In genomic region chr13:32587014-32587773, GRCh38 we compare ENCODE assay signal across 8 cellular contexts. TPM values are rescaled to one million over a fixed set of nuclear protein-coding genes. Genes with fewer than 3 reads are reported as not detected.
DNase-seq lines count a peak whose midpoint lies in the region; ATAC-seq and TF ChIP-seq lines count a peak whose summit lies in the region.

No MANE protein-coding gene starts in this region.

- H3K4me3 Mint-ChIP-seq in activated T-helper 1 cell treated with anti-CD3 and anti-CD28 coated beads, Interleukin-12 subunit alpha, Interleukin-12 subunit beta, Interleukin-2, Interleukin-4 antibody, amounts not matched to agents 30 ng/mL and 10 ng/mL and 1 ng/mL, durations not matched to agents 14 hours and 24 hours and 36 hours, result peak overlapping the region; percentile 95
- H3K4me3 Mint-ChIP-seq in natural killer cell, result peak overlapping the region; percentile 97

- H3K27ac Mint-ChIP-seq in activated T-helper 1 cell treated with anti-CD3 and anti-CD28 coated beads, Interleukin-12 subunit alpha, Interleukin-12 subunit beta, Interleukin-2, Interleukin-4 antibody, amounts not matched to agents 30 ng/mL and 10 ng/mL and 1 ng/mL, durations not matched to agents 14 hours and 24 hours and 36 hours, result peak overlapping the region; percentile 96
- peak overlapping the region; percentile 94 to 95 for H3K27ac Mint-ChIP-seq in natural killer cell

- ATAC-seq in GM19035 (IDR thresholded peaks at IDR 0.05; ENCODE audit: unreplicated experiment) (peak; percentile 34), HG03354 (IDR thresholded peaks at IDR 0.05; ENCODE audit: poor library complexity, severe bottlenecking, unreplicated experiment) (peak; percentile 52), natural killer cell (peak; percentile 22 to 23 (median 22))
- peak; percentile 46 for ATAC-seq in stimulated activated naive CD8-positive, alpha-beta T cell treated with anti-CD3 and anti-CD28 coated beads, Interleukin-15, Interleukin-2, amounts not matched to agents 100 U/mL and 50 U/mL, for 24 hours

- no peaks in the 10 kb centered on the region; the same call in 1 of the 2 replicates for H3K36me3 ChIP-seq in BE2C

- no peaks in the 10 kb centered on the region for H3K27me3 ChIP-seq in BE2C

- H3K36me3 Mint-ChIP-seq in activated T-helper 1 cell treated with anti-CD3 and anti-CD28 coated beads, Interleukin-12 subunit alpha, Interleukin-12 subunit beta, Interleukin-2, Interleukin-4 antibody, amounts not matched to agents 30 ng/mL and 10 ng/mL and 1 ng/mL, durations not matched to agents 14 hours and 24 hours and 36 hours (ENCODE audit: low read depth), result peaks cover 2% of the 10 kb centered on the region
- H3K36me3 Mint-ChIP-seq in natural killer cell, result no peaks in the 10 kb centered on the region

- peak overlapping the region; percentile 92 for H3K4me3 ChIP-seq in BE2C (ENCODE audit: low read depth, low read length)

- no peaks in the 10 kb centered on the region for H3K9me3 Mint-ChIP-seq in activated T-helper 1 cell treated with anti-CD3 and anti-CD28 coated beads, Interleukin-12 subunit alpha, Interleukin-12 subunit beta, Interleukin-2, Interleukin-4 antibody, amounts not matched to agents 30 ng/mL and 10 ng/mL and 1 ng/mL, durations not matched to agents 14 hours and 24 hours and 36 hours
- no peaks in the 10 kb centered on the region for H3K9me3 Mint-ChIP-seq in natural killer cell

- H3K4me1 ChIP-seq in BE2C, result no peaks in the 10 kb centered on the region

- TF ChIP-seq CTCF in BE2C (IDR thresholded peaks at IDR 0.05; ENCODE audit: low read depth, low read length) (no peak), natural killer cell (IDR thresholded peaks at IDR 0.05) (no peak)

- DNase-seq in BE2C (peak; percentile 85), OCI-M1 (lab: John Stamatoyannopoulos, UW) (peak; percentile 63), fibroblast of peridontal ligament (ENCODE audit: extremely low read depth) (peak; percentile 70), natural killer cell (peak; percentile 58)
- DNase-seq in activated T-helper 1 cell treated with anti-CD3 and anti-CD28 coated beads, Interleukin-12 subunit alpha, Interleukin-12 subunit beta, Interleukin-2, Interleukin-4 antibody, amounts not matched to agents 30 ng/mL and 10 ng/mL and 1 ng/mL, durations not matched to agents 14 hours and 24 hours and 36 hours (ENCODE audit: low spot score), result peak; percentile 31
- peak; percentile 73 for DNase-seq in stimulated activated naive CD8-positive, alpha-beta T cell treated with anti-CD3 and anti-CD28 coated beads, Interleukin-15, Interleukin-2, amounts not matched to agents 100 U/mL and 50 U/mL, for 24 hours

- intact Hi-C loops in activated T-helper 1 cell treated with anti-CD3 and anti-CD28 coated beads, Interleukin-12 subunit alpha, Interleukin-12 subunit beta, Interleukin-2, Interleukin-4 antibody, amounts not matched to agents 30 ng/mL and 10 ng/mL and 1 ng/mL, durations not matched to agents 14 hours and 24 hours and 36 hours (cut with micrococcal nuclease), result loop anchor here (1.0 to 10.0 kb wide), 11 partner anchors 150 to 1230 kb away; partner anchors contain the start of genes BRCA2, FRY, RFC3 and ZAR1L
- intact Hi-C loops in natural killer cell (cut with micrococcal nuclease), result loop anchor here (2.0 to 5.0 kb wide), 3 partner anchors 64 to 160 kb away; no protein-coding TSS in a partner anchor

- peaks cover 16% of the 10 kb centered on the region for H3K27me3 Mint-ChIP-seq in activated T-helper 1 cell treated with anti-CD3 and anti-CD28 coated beads, Interleukin-12 subunit alpha, Interleukin-12 subunit beta, Interleukin-2, Interleukin-4 antibody, amounts not matched to agents 30 ng/mL and 10 ng/mL and 1 ng/mL, durations not matched to agents 14 hours and 24 hours and 36 hours (ENCODE audit: insufficient read depth)
- H3K27me3 Mint-ChIP-seq in natural killer cell (ENCODE audit: low read depth in 2 of 2), result peaks cover 0 to 3% of the 10 kb centered on the region in 2 donors

- H3K9me3 ChIP-seq in BE2C, result no peaks in the 10 kb centered on the region

- H3K4me1 Mint-ChIP-seq in activated T-helper 1 cell treated with anti-CD3 and anti-CD28 coated beads, Interleukin-12 subunit alpha, Interleukin-12 subunit beta, Interleukin-2, Interleukin-4 antibody, amounts not matched to agents 30 ng/mL and 10 ng/mL and 1 ng/mL, durations not matched to agents 14 hours and 24 hours and 36 hours (ENCODE audit: low read depth), result peaks cover 50% of the 10 kb centered on the region
- H3K4me1 Mint-ChIP-seq in natural killer cell, result peaks cover 45 to 48% of the 10 kb centered on the region in 2 donors

RNA-seq across cellular contexts. Expression of gene PDS5B, which starts 0.9 kb away (rescaled TPM):
- 9.2 TPM for polyA plus RNA-seq in BE2C (2012; ENCODE audit: insufficient read depth, insufficient read length, low read depth)
- 57.8 and 62.7 TPM in 2 replicates for total RNA-seq in activated T-helper 1 cell treated with anti-CD3 and anti-CD28 coated beads, Interleukin-12 subunit alpha, Interleukin-12 subunit beta, Interleukin-2, Interleukin-4 antibody, amounts not matched to agents 30 ng/mL and 10 ng/mL and 1 ng/mL, durations not matched to agents 14 hours and 24 hours and 36 hours
- total RNA-seq in natural killer cell, result 10 to 100 TPM; 59.4 to 70.6 (median 64.7) TPM

RNA-seq across cellular contexts. Expression of gene N4BP2L2, which starts 48.6 kb away (rescaled TPM):
- polyA plus RNA-seq in BE2C (2012; ENCODE audit: insufficient read depth, insufficient read length, low read depth), result 44.5 TPM
- 87.1 and 92.8 TPM in 2 replicates for total RNA-seq in activated T-helper 1 cell treated with anti-CD3 and anti-CD28 coated beads, Interleukin-12 subunit alpha, Interleukin-12 subunit beta, Interleukin-2, Interleukin-4 antibody, amounts not matched to agents 30 ng/mL and 10 ng/mL and 1 ng/mL, durations not matched to agents 14 hours and 24 hours and 36 hours
- 100 to 1,000 TPM; 195 to 247 (median 221) TPM for total RNA-seq in natural killer cell

Comparison
In these comparisons a context has a peak if more than half of its experiments do, and no peak if none do; other contexts are left out.
1. Peak in every context shown above with its lines: DNase-seq, ATAC-seq and H3K4me3 ChIP-seq.
2. DNase-seq: peak in every context shown above with its lines; median percentile 85 in BE2C; 73 in stimulated activated naive CD8-positive, alpha-beta T cell treated with anti-CD3 and anti-CD28 coated beads, Interleukin-15, Interleukin-2, amounts not matched to agents 100 U/mL and 50 U/mL, for 24 hours; 70 in fibroblast of peridontal ligament; 63 in OCI-M1; 58 in natural killer cell; 31 in activated T-helper 1 cell treated with anti-CD3 and anti-CD28 coated beads, Interleukin-12 subunit alpha, Interleukin-12 subunit beta, Interleukin-2, Interleukin-4 antibody, amounts not matched to agents 30 ng/mL and 10 ng/mL and 1 ng/mL, durations not matched to agents 14 hours and 24 hours and 36 hours.